Comparison of ENCODE assay signal across 13 cellular contexts in genomic region chrX:129760155-129760554, GRCh38. TPM values are rescaled to one million over a fixed set of nuclear protein-coding genes. Genes with fewer than 3 reads are reported as not detected.
DNase-seq lines count a peak whose midpoint lies in the region; ATAC-seq and TF ChIP-seq lines count a peak whose summit lies in the region.
"Had no signal": no experiment of that assay in that cellular context is flagged by ENCODE, and none has a peak within 500 bp of the region (broad histone marks: within the 10 kb centered on the region; RNA-seq: fewer than 3 reads in every experiment).

No MANE protein-coding gene starts in this region.

- no peak overlapping the region for H3K4me3 ChIP-seq in right atrium auricular region
- H3K4me3 ChIP-seq in mucosa of descending colon: no peak overlapping the region
- no peak overlapping the region for H3K4me3 ChIP-seq in coronary artery
- H3K4me3 ChIP-seq: GM23338, lung had no signal

- H3K27ac Mint-ChIP-seq in activated T-helper 17 cell treated with anti-CD3 and anti-CD28 coated beads, Interleukin-2, amount 50 U/mL, for 72 hours: peak overlapping the region; percentile 87
- H3K27ac Mint-ChIP-seq: GM23338 had no signal

- H3K9me3 Mint-ChIP-seq in activated T-helper 17 cell treated with anti-CD3 and anti-CD28 coated beads, Interleukin-2, amount 50 U/mL, for 72 hours: no peaks in the 10 kb centered on the region
- H3K9me3 Mint-ChIP-seq: GM23338 had no signal

- DNase-seq in Right ventricle myocardium superior (peak; percentile 42), right atrium auricular region (ENCODE audit: low spot score) (no peak), mucosa of descending colon (no peak), caudate nucleus (lab: John Stamatoyannopoulos, UW) (no peak), ACHN (no peak), coronary artery (ENCODE audit: low spot score) (no peak)
- DNase-seq: BE2C, NCI-H1048 had no signal

- no peaks in the 10 kb centered on the region for H3K27me3 Mint-ChIP-seq in activated T-helper 17 cell treated with anti-CD3 and anti-CD28 coated beads, Interleukin-2, amount 50 U/mL, for 72 hours

- H3K36me3 Mint-ChIP-seq in activated T-helper 17 cell treated with anti-CD3 and anti-CD28 coated beads, Interleukin-2, amount 50 U/mL, for 72 hours (ENCODE audit: low read depth): no peaks in the 10 kb centered on the region

- ATAC-seq in Right ventricle myocardium superior (ENCODE audit: poor library complexity) (no peak), mucosa of descending colon (peak; percentile 4), HG02938 (IDR thresholded peaks at IDR 0.05; ENCODE audit: unreplicated experiment) (no peak)
- peak; percentile 20 for ATAC-seq in activated T-helper 17 cell treated with anti-CD3 and anti-CD28 coated beads, Interleukin-2, amount 50 U/mL, for 72 hours (replicated peaks)

- in situ Hi-C loops in ACHN (cut with HindIII; ENCODE audit: low pct_ligation_motif_present, low pct_unique_long_range_greater_than_20kb, low sequenced_read_pairs): no loop called here

- H3K4me1 Mint-ChIP-seq in activated T-helper 17 cell treated with anti-CD3 and anti-CD28 coated beads, Interleukin-2, amount 50 U/mL, for 72 hours: peaks cover 9% of the 10 kb centered on the region

- peak overlapping the region; percentile 65 for H3K4me3 Mint-ChIP-seq in activated T-helper 17 cell treated with anti-CD3 and anti-CD28 coated beads, Interleukin-2, amount 50 U/mL, for 72 hours
- H3K4me3 Mint-ChIP-seq: GM23338 had no signal

- no peaks in the 10 kb centered on the region for H3K27me3 ChIP-seq in right atrium auricular region
- H3K27me3 ChIP-seq: BE2C had no signal

- H3K36me3 ChIP-seq in right atrium auricular region: no peaks in the 10 kb centered on the region
- H3K36me3 ChIP-seq in mucosa of descending colon (ENCODE audit: low read depth): no peaks in the 10 kb centered on the region
- H3K36me3 ChIP-seq: BE2C had no signal

- TF ChIP-seq CTCF in right atrium auricular region (IDR thresholded peaks at IDR 0.05) (no peak), mucosa of descending colon (IDR thresholded peaks at IDR 0.05) (no peak), coronary artery (IDR thresholded peaks at IDR 0.05) (no peak)

- intact Hi-C loops in Right ventricle myocardium superior (cut with DNase I): no loop called here
- intact Hi-C loops in mucosa of descending colon (cut with DNase I, micrococcal nuclease): no loop called here

- H3K4me1 ChIP-seq in right atrium auricular region (peaks cover 0 to 12% of the 10 kb centered on the region in 2 donors), mucosa of descending colon (ENCODE audit: low read depth) (no peaks in the 10 kb centered on the region)
- H3K4me1 ChIP-seq: BE2C had no signal

- H3K9me3 ChIP-seq in right atrium auricular region (no peaks in the 10 kb centered on the region), mucosa of descending colon (no peaks in the 10 kb centered on the region)
- H3K9me3 ChIP-seq: BE2C had no signal

- H3K27ac ChIP-seq in right atrium auricular region (no peak overlapping the region), caudate nucleus (ENCODE audit: low read depth, low read length) (no peak overlapping the region), coronary artery (peak overlapping the region in 1 of 2 donors; percentile 63)

RNA-seq across cellular contexts. Expression of gene SASH3, which starts 19.6 kb away (rescaled TPM):
- total RNA-seq in Right ventricle myocardium superior (2.2 TPM), right atrium auricular region (1 to 10 TPM; 2.1 to 8.3 TPM), mucosa of descending colon (10 to 100 TPM in 1 of 3 donors, 1 to 10 TPM in 2; 6.1 to 10.1 (median 7.2) TPM)
- total RNA-seq in activated T-helper 17 cell treated with anti-CD3 and anti-CD28 coated beads, Interleukin-2, amount 50 U/mL, for 72 hours: 100 to 1,000 TPM; 103 to 191 TPM
- total RNA-seq: epithelial cell of proximal tubule, GM23338 had no signal

RNA-seq across cellular contexts. Expression of gene XPNPEP2, which starts 21.4 kb away (rescaled TPM):
- total RNA-seq in Right ventricle myocardium superior (0.73 TPM), right atrium auricular region (1 to 10 TPM; 2.0 to 3.5 TPM), mucosa of descending colon (10 to 100 TPM in 2 of 3 donors, 1 to 10 TPM in 1; 4.9 to 14.5 (median 11.3) TPM)
- total RNA-seq in activated T-helper 17 cell treated with anti-CD3 and anti-CD28 coated beads, Interleukin-2, amount 50 U/mL, for 72 hours: under 1 TPM; 0.45 to 0.52 TPM
- total RNA-seq: epithelial cell of proximal tubule, GM23338 had no signal

Comparison
In these comparisons a context has a peak if more than half of its experiments do, and no peak if none do; other contexts are left out.
1. ATAC-seq: peak in activated T-helper 17 cell treated with anti-CD3 and anti-CD28 coated beads, Interleukin-2, amount 50 U/mL, for 72 hours (single experiment) and mucosa of descending colon (single experiment); none in Right ventricle myocardium superior (single experiment) and HG02938 (single experiment).
2. RNA of gene SASH3, which starts 19.6 kb away (total RNA-seq): 103 to 191 TPM in activated T-helper 17 cell treated with anti-CD3 and anti-CD28 coated beads, Interleukin-2, amount 50 U/mL, for 72 hours; 2.1 to 8.3 TPM in right atrium auricular region, 6.1 to 10.1 TPM in mucosa of descending colon and 2.2 TPM in Right ventricle myocardium superior (single experiment); every median in the first group is over 4 times any median in the second.